9 cellular contexts compared by ENCODE assay signal in the genomic region with DNA sequence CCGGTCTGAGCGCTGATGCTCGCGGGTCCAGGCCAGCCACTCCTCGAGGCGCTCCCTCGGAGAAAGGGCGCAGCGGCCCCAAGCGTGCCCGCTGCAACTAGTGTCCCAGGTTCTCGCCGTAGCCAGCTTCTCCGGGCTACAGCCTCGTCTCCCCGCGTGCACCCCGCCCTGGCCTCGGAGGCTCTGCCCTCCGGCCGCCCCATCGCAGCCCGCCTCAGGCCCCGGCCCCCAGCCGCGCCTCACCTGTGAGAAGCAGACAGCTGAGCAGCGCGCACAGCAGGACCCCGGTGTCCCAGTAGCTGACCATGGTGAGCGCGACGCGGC. TPM values are rescaled to one million over a fixed set of nuclear protein-coding genes. Genes with fewer than 3 reads are reported as not detected.
DNase-seq lines count a peak whose midpoint lies in the region; ATAC-seq and TF ChIP-seq lines count a peak whose summit lies in the region.
"Had no signal": no experiment of that assay in that cellular context is flagged by ENCODE, and none has a peak within 500 bp of the region (broad histone marks: within the 10 kb centered on the region; RNA-seq: fewer than 3 reads in every experiment).

No MANE protein-coding gene starts in this region.

- H3K79me2 ChIP-seq in trophoblast cell (ENCODE audit: control insufficient read depth, insufficient read depth, low read length, poor library complexity): no peaks in the 10 kb centered on the region

- H3K4me3 ChIP-seq in NB4 (ENCODE audit: low read depth, low read length) (peak overlapping the region; percentile 3), esophagus squamous epithelium (peak overlapping the region; percentile 35 to 68 (median 48)), trophoblast cell (ENCODE audit: low read depth, low read length) (peak overlapping the region; percentile 82)
- H3K4me3 ChIP-seq: K562 had no signal

- no peak overlapping the region for H4K12ac ChIP-seq in trophoblast cell (ENCODE audit: low read depth, low read length)

- H3K27ac ChIP-seq in esophagus squamous epithelium (peak overlapping the region; percentile 45 to 83 (median 66)), trophoblast cell (ENCODE audit: low read depth, low read length) (no peak overlapping the region)

- peak overlapping the region; percentile 14 for H3K14ac ChIP-seq in trophoblast cell (ENCODE audit: low read length)

- peak overlapping the region; percentile 57 for H4K91ac ChIP-seq in trophoblast cell (ENCODE audit: low read depth, low read length)

- H3K4me2 ChIP-seq in trophoblast cell (ENCODE audit: low read length): peak overlapping the region; percentile 100

- H3K36me3 ChIP-seq in esophagus squamous epithelium (no peaks in the 10 kb centered on the region), trophoblast cell (ENCODE audit: control insufficient read depth in 1 of 2, insufficient read depth in 2 of 2, low read length in 2 of 2) (no peaks in the 10 kb centered on the region)

- H2AFZ ChIP-seq in trophoblast cell (ENCODE audit: insufficient read depth, low read length, poor library complexity): peak overlapping the region; percentile 38

- WGBS in esophagus squamous epithelium, 2 donors: no CpG with 5 or more reads among the region's 33 CpGs
- no CpG with 5 or more reads among the region's 33 CpGs for WGBS in trophoblast cell (ENCODE audit: extremely low coverage, insufficient coverage, insufficient read length)

- no peak overlapping the region for H3K23ac ChIP-seq in trophoblast cell (ENCODE audit: low read length)

- no peak for TF ChIP-seq POLR2A in NB4 (IDR thresholded peaks at IDR 0.05; ENCODE audit: extremely low read depth, insufficient read length)
- no peak for TF ChIP-seq POLR2A in esophagus squamous epithelium (IDR thresholded peaks at IDR 0.05)

- peak overlapping the region; percentile 9 for H3K18ac ChIP-seq in trophoblast cell (ENCODE audit: low read length)

- ATAC-seq in GM19467 (IDR thresholded peaks at IDR 0.05; ENCODE audit: unreplicated experiment): no peak
- ATAC-seq: K562 had no signal

- H2AK5ac ChIP-seq in trophoblast cell (ENCODE audit: low read length): no peak overlapping the region

- TF ChIP-seq CTCF in NB4 (IDR thresholded peaks at IDR 0.05; ENCODE audit: low read depth, low read length) (no peak), esophagus squamous epithelium (IDR thresholded peaks at IDR 0.05) (no peak)

- H3K27me3 ChIP-seq in esophagus squamous epithelium (peaks cover 12 to 99% (median 17%) of the 10 kb centered on the region in 4 donors), trophoblast cell (ENCODE audit: insufficient read depth, low read length) (peaks cover 26% of the 10 kb centered on the region)

- H3K4me1 ChIP-seq in esophagus squamous epithelium (peaks cover 11 to 25% (median 19%) of the 10 kb centered on the region in 3 donors), trophoblast cell (ENCODE audit: control insufficient read depth in 1 of 2, insufficient read depth in 2 of 2, low read length in 2 of 2) (peaks cover 17 to 32% of the 10 kb centered on the region in 2 experiments)

- no peak overlapping the region for H3K4ac ChIP-seq in trophoblast cell (ENCODE audit: low read depth, low read length)

- DNase-seq in GM03348 (ENCODE audit: low spot score) (peak; percentile 36), NB4 (ENCODE audit: low read depth) (peak; percentile 31), esophagus squamous epithelium (lab: John Stamatoyannopoulos, UW) (no peak), trophoblast cell (no peak), ACHN (no peak), NCI-H2107 treated with DMSO at 0.1 percent for 48 hours (lab: John Stamatoyannopoulos, UW; ENCODE audit: unreplicated experiment) (no peak), NCI-H187 (lab: John Stamatoyannopoulos, UW) (no peak)

- intact Hi-C loops in esophagus squamous epithelium (cut with DNase I): no loop called here

- H3K79me1 ChIP-seq in trophoblast cell (ENCODE audit: low read length): peaks cover 2% of the 10 kb centered on the region

- H2BK12ac ChIP-seq in trophoblast cell (ENCODE audit: low read length): no peak overlapping the region

- H2BK5ac ChIP-seq in trophoblast cell (ENCODE audit: low read depth, low read length, poor library complexity): no peak overlapping the region

- peak overlapping the region; percentile 39 for H3K9ac ChIP-seq in trophoblast cell (ENCODE audit: low read length)

- peak overlapping the region; percentile 51 for H4K8ac ChIP-seq in trophoblast cell (ENCODE audit: low read depth, low read length)

- H3K9me3 ChIP-seq in esophagus squamous epithelium: no peaks in the 10 kb centered on the region
- H3K9me3 ChIP-seq in trophoblast cell (ENCODE audit: insufficient read depth, low read depth, low read length): peaks cover 2% of the 10 kb centered on the region

- no peak overlapping the region for H2BK120ac ChIP-seq in trophoblast cell (ENCODE audit: insufficient read depth, low read length, poor library complexity)

- in situ Hi-C loops in ACHN (cut with HindIII; ENCODE audit: low pct_ligation_motif_present, low pct_unique_long_range_greater_than_20kb, low sequenced_read_pairs): no loop called here

RNA-seq across cellular contexts. Expression of a gene that starts 0.4 kb away (rescaled TPM):
- 10 to 100 TPM in 1 of 4 donors, 1 to 10 TPM in 3; 2.1 to 16.4 (median 8.9) TPM for total RNA-seq in esophagus squamous epithelium
- 17.6 and 18.3 TPM in 2 replicates for polyA plus RNA-seq in trophoblast cell (2013)

Comparison
In these comparisons a context has a peak if more than half of its experiments do, and no peak if none do; other contexts are left out.
1. DNase-seq: peak in GM03348 (single experiment) and NB4 (single experiment); none in esophagus squamous epithelium (single experiment), trophoblast cell (0 of 2), ACHN (single experiment), NCI-H2107 treated with DMSO at 0.1 percent for 48 hours (single experiment) and NCI-H187 (0 of 2).
2. H3K4me3 ChIP-seq: peak in every context shown above with its lines; median percentile 82 in trophoblast cell; 48 in esophagus squamous epithelium; 3 in NB4.